ENCODE assay signal across 16 cellular contexts in genomic region chr20:55782861-55783260, GRCh38.
"Had no signal": no experiment of that assay in that cellular context is flagged by ENCODE, and none has a peak within 500 bp of the region (broad histone marks: within the 10 kb centered on the region; RNA-seq: fewer than 3 reads in every experiment).

No MANE protein-coding gene starts in this region.

- H3K27ac ChIP-seq: foreskin keratinocyte, lower lobe of right lung had no signal

- H3K4me3 ChIP-seq: lower lobe of right lung had no signal

- H3K36me3 ChIP-seq: lower lobe of right lung had no signal

- H3K9me3 ChIP-seq: lower lobe of right lung had no signal

- H3K27me3 ChIP-seq: foreskin keratinocyte had no signal

- H3K4me1 ChIP-seq: foreskin keratinocyte, lower lobe of right lung had no signal

- DNase-seq: activated B cell treated with CpG ODN at 0.5 μM for 24 hours; activated CD4-positive, alpha-beta T cell treated with anti-CD3 and anti-CD28 coated beads, Interleukin-2, amount 10 ng/mL, durations not matched to agents 7 days and 5 days; activated CD8-positive, alpha-beta memory T cell treated with anti-CD3 and anti-CD28 coated beads, Interleukin-2, amount 50 U/mL, for 48 hours; activated gamma-delta T cell treated with Interleukin-2 at 50 U/mL for 16 hours; activated T-cell treated with anti-CD3 and anti-CD28 coated beads, Interleukin-2, amount 50 U/mL, for 72 hours; amygdala; central memory CD4-positive, alpha-beta T cell; cortex of kidney; effector CD8-positive, alpha-beta T cell; foreskin keratinocyte; glutamatergic neuron; immature natural killer cell; lower lobe of right lung; nephron progenitor cell; stimulated activated naive CD8-positive, alpha-beta T cell treated with anti-CD3 and anti-CD28 coated beads, Interleukin-15, Interleukin-2, amounts not matched to agents 100 U/mL and 50 U/mL, for 24 hours; T-helper 2 cell had no signal
